ENCODE assay signal across 39 cellular contexts in genomic region chr5:17482784-17483183, GRCh38. TPM values are rescaled to one million over a fixed set of nuclear protein-coding genes. Genes with fewer than 3 reads are reported as not detected.
"Had no signal": no experiment of that assay in that cellular context is flagged by ENCODE, and none has a peak within 500 bp of the region (broad histone marks: within the 10 kb centered on the region; RNA-seq: fewer than 3 reads in every experiment).

No MANE protein-coding gene starts in this region.

- H3K27me3 ChIP-seq: adrenal gland, body of pancreas, esophagus squamous epithelium, gastroesophageal sphincter had no signal

- H3K9me3 Mint-ChIP-seq: activated naive CD4-positive, alpha-beta T cell treated with anti-CD3 and anti-CD28 coated beads for 36 hours; activated naive CD8-positive, alpha-beta T cell treated with anti-CD3 and anti-CD28 coated beads for 36 hours; activated T-helper 1 cell treated with anti-CD3 and anti-CD28 coated beads, Interleukin-12 subunit alpha, Interleukin-12 subunit beta, Interleukin-2, Interleukin-4 antibody, amounts not matched to agents 30 ng/mL and 10 ng/mL and 1 ng/mL, durations not matched to agents 14 hours and 24 hours and 36 hours had no signal

- FAIRE-seq: colon had no signal

- H3K4me1 Mint-ChIP-seq: activated CD4-positive, alpha-beta T cell treated with anti-CD3 and anti-CD28 coated beads for 36 hours; activated CD4-positive, alpha-beta T cell treated with anti-CD3 and anti-CD28 coated beads, Interleukin-2, amount 10 ng/mL, durations not matched to agents 24 days and 14 days; activated CD8-positive, alpha-beta memory T cell treated with anti-CD3 and anti-CD28 coated beads, Interleukin-2, amount 10 ng/mL, durations not matched to agents 7 days and 5 days; activated naive CD4-positive, alpha-beta T cell treated with anti-CD3 and anti-CD28 coated beads, Interleukin-2, amount 50 U/mL, for 24 hours; activated naive CD8-positive, alpha-beta T cell treated with anti-CD3 and anti-CD28 coated beads for 36 hours; activated naive CD8-positive, alpha-beta T cell treated with anti-CD3 and anti-CD28 coated beads, Interleukin-2, amount 50 U/mL, for 24 hours had no signal

- H3K36me3 Mint-ChIP-seq: activated CD4-positive, alpha-beta memory T cell treated with anti-CD3 and anti-CD28 coated beads for 36 hours; activated CD8-positive, alpha-beta memory T cell treated with anti-CD3 and anti-CD28 coated beads, Interleukin-2, amount 10 ng/mL, durations not matched to agents 7 days and 5 days; activated naive CD4-positive, alpha-beta T cell treated with anti-CD3 and anti-CD28 coated beads, Interleukin-2, amount 50 U/mL, for 24 hours; activated naive CD8-positive, alpha-beta T cell treated with anti-CD3 and anti-CD28 coated beads for 36 hours had no signal

- H3K9me3 ChIP-seq: adrenal gland, body of pancreas, esophagus squamous epithelium, gastroesophageal sphincter, heart right ventricle had no signal

- H3K4me1 ChIP-seq: adrenal gland, body of pancreas, esophagus squamous epithelium, gastroesophageal sphincter, heart right ventricle had no signal

- DNase-seq: activated CD4-positive, alpha-beta memory T cell treated with anti-CD3 and anti-CD28 coated beads for 36 hours; activated CD4-positive, alpha-beta T cell treated with anti-CD3 and anti-CD28 coated beads for 36 hours; activated CD4-positive, alpha-beta T cell treated with anti-CD3 and anti-CD28 coated beads, Interleukin-2, amount 10 ng/mL, durations not matched to agents 24 days and 14 days; activated CD4-positive, CD25-positive, alpha-beta regulatory T cell; activated CD4-positive, CD25-positive, alpha-beta regulatory T cell treated with anti-CD3 and anti-CD28 coated beads, Interleukin-2, amount 50 U/mL, for 72 hours; activated CD8-positive, alpha-beta memory T cell treated with anti-CD3 and anti-CD28 coated beads, Interleukin-2, amount 10 ng/mL, durations not matched to agents 7 days and 5 days; activated CD8-positive, alpha-beta memory T cell treated with anti-CD3 and anti-CD28 coated beads, Interleukin-2, amount 50 U/mL, for 4 hours; activated CD8-positive, alpha-beta T cell treated with anti-CD3 and anti-CD28 coated beads, Interleukin-2, amount 10 ng/mL, durations not matched to agents 7 days and 5 days; activated effector memory CD4-positive, alpha-beta T cell treated with anti-CD3 and anti-CD28 coated beads, Interleukin-2, amount 50 U/mL, for 16 hours; activated naive CD4-positive, alpha-beta T cell treated with anti-CD3 and anti-CD28 coated beads for 36 hours; activated naive CD8-positive, alpha-beta T cell treated with anti-CD3 and anti-CD28 coated beads for 36 hours; activated naive CD8-positive, alpha-beta T cell treated with anti-CD3 and anti-CD28 coated beads, Interleukin-2, amount 50 U/mL, for 24 hours; activated T-cell treated with anti-CD3 and anti-CD28 coated beads, Interleukin-2, amount 50 U/mL, for 1 hour; activated T-cell treated with anti-CD3 and anti-CD28 coated beads, Interleukin-2, amount 50 U/mL, for 48 hours; adrenal gland; amygdala; aorta; body of pancreas; caudate nucleus; cortex of kidney; dermis blood vessel endothelial cell; effector CD4-positive, alpha-beta T cell; effector memory CD8-positive, alpha-beta T cell; esophagus squamous epithelium; foreskin melanocyte; heart right ventricle; T-helper 2 cell had no signal

- H3K4me3 ChIP-seq: adrenal gland, body of pancreas, esophagus squamous epithelium, gastroesophageal sphincter, heart right ventricle had no signal

- H3K36me3 ChIP-seq: adrenal gland, esophagus squamous epithelium, gastroesophageal sphincter, heart right ventricle had no signal

- H3K27ac ChIP-seq: adrenal gland, body of pancreas, epithelial cell of prostate, esophagus squamous epithelium, gastroesophageal sphincter, heart right ventricle had no signal

- H3K4me3 Mint-ChIP-seq: activated CD4-positive, alpha-beta memory T cell treated with anti-CD3 and anti-CD28 coated beads for 36 hours; activated CD4-positive, alpha-beta T cell treated with anti-CD3 and anti-CD28 coated beads for 36 hours; activated CD4-positive, alpha-beta T cell treated with anti-CD3 and anti-CD28 coated beads, Interleukin-2, amount 10 ng/mL, durations not matched to agents 24 days and 14 days; activated CD8-positive, alpha-beta memory T cell treated with anti-CD3 and anti-CD28 coated beads, Interleukin-2, amount 10 ng/mL, durations not matched to agents 7 days and 5 days; activated CD8-positive, alpha-beta T cell treated with anti-CD3 and anti-CD28 coated beads, Interleukin-2, amount 10 ng/mL, durations not matched to agents 7 days and 5 days; activated naive CD4-positive, alpha-beta T cell treated with anti-CD3 and anti-CD28 coated beads for 36 hours; activated naive CD4-positive, alpha-beta T cell treated with anti-CD3 and anti-CD28 coated beads, Interleukin-2, amount 50 U/mL, for 24 hours; activated naive CD8-positive, alpha-beta T cell treated with anti-CD3 and anti-CD28 coated beads for 36 hours; activated naive CD8-positive, alpha-beta T cell treated with anti-CD3 and anti-CD28 coated beads, Interleukin-2, amount 50 U/mL, for 24 hours; activated T-helper 1 cell treated with anti-CD3 and anti-CD28 coated beads, Interleukin-12 subunit alpha, Interleukin-12 subunit beta, Interleukin-2, Interleukin-4 antibody, amounts not matched to agents 30 ng/mL and 10 ng/mL and 1 ng/mL, durations not matched to agents 14 hours and 24 hours and 36 hours; effector memory CD8-positive, alpha-beta T cell had no signal

- ATAC-seq: activated CD4-positive, alpha-beta T cell treated with anti-CD3 and anti-CD28 coated beads for 36 hours; activated CD8-positive, alpha-beta memory T cell treated with anti-CD3 and anti-CD28 coated beads, Interleukin-2, amount 10 ng/mL, durations not matched to agents 7 days and 5 days; activated CD8-positive, alpha-beta T cell treated with anti-CD3 and anti-CD28 coated beads, Interleukin-2, amount 10 ng/mL, durations not matched to agents 7 days and 5 days; activated naive CD8-positive, alpha-beta T cell treated with anti-CD3 and anti-CD28 coated beads, Interleukin-2, amount 50 U/mL, for 24 hours; body of pancreas; effector memory CD8-positive, alpha-beta T cell; gastroesophageal sphincter; heart right ventricle had no signal

- H3K27me3 Mint-ChIP-seq: activated CD4-positive, alpha-beta memory T cell treated with anti-CD3 and anti-CD28 coated beads for 36 hours; activated CD4-positive, alpha-beta T cell treated with anti-CD3 and anti-CD28 coated beads for 36 hours; activated CD4-positive, alpha-beta T cell treated with anti-CD3 and anti-CD28 coated beads, Interleukin-2, amount 10 ng/mL, durations not matched to agents 24 days and 14 days; activated CD8-positive, alpha-beta memory T cell treated with anti-CD3 and anti-CD28 coated beads, Interleukin-2, amount 10 ng/mL, durations not matched to agents 7 days and 5 days; activated naive CD4-positive, alpha-beta T cell treated with anti-CD3 and anti-CD28 coated beads, Interleukin-2, amount 50 U/mL, for 24 hours; activated naive CD8-positive, alpha-beta T cell treated with anti-CD3 and anti-CD28 coated beads for 36 hours; activated naive CD8-positive, alpha-beta T cell treated with anti-CD3 and anti-CD28 coated beads, Interleukin-2, amount 50 U/mL, for 24 hours; effector memory CD8-positive, alpha-beta T cell had no signal

- H3K27ac Mint-ChIP-seq: activated CD4-positive, alpha-beta memory T cell treated with anti-CD3 and anti-CD28 coated beads for 36 hours; activated CD4-positive, alpha-beta T cell treated with anti-CD3 and anti-CD28 coated beads for 36 hours; activated CD4-positive, alpha-beta T cell treated with anti-CD3 and anti-CD28 coated beads, Interleukin-2, amount 10 ng/mL, durations not matched to agents 24 days and 14 days; activated CD8-positive, alpha-beta memory T cell treated with anti-CD3 and anti-CD28 coated beads, Interleukin-2, amount 10 ng/mL, durations not matched to agents 7 days and 5 days; activated CD8-positive, alpha-beta T cell treated with anti-CD3 and anti-CD28 coated beads, Interleukin-2, amount 10 ng/mL, durations not matched to agents 7 days and 5 days; activated naive CD4-positive, alpha-beta T cell treated with anti-CD3 and anti-CD28 coated beads for 36 hours; activated naive CD4-positive, alpha-beta T cell treated with anti-CD3 and anti-CD28 coated beads, Interleukin-2, amount 50 U/mL, for 24 hours; activated naive CD8-positive, alpha-beta T cell treated with anti-CD3 and anti-CD28 coated beads for 36 hours; activated naive CD8-positive, alpha-beta T cell treated with anti-CD3 and anti-CD28 coated beads, Interleukin-2, amount 50 U/mL, for 24 hours; activated T-helper 1 cell treated with anti-CD3 and anti-CD28 coated beads, Interleukin-12 subunit alpha, Interleukin-12 subunit beta, Interleukin-2, Interleukin-4 antibody, amounts not matched to agents 30 ng/mL and 10 ng/mL and 1 ng/mL, durations not matched to agents 14 hours and 24 hours and 36 hours; activated T-helper 2 cell treated with anti-CD3 and anti-CD28 coated beads, Interferon-gamma antibody, Interleukin-2, Interleukin-4, amounts not matched to agents 10 μg/mL and 5 μg/mL and 100 μg/mL, durations not matched to agents 14 hours and 24 hours and 36 hours; effector memory CD8-positive, alpha-beta T cell had no signal

RNA-seq across cellular contexts. Expression of gene TAF11L2, which starts 15.2 kb away (rescaled TPM):
- total RNA-seq: activated CD4-positive, alpha-beta memory T cell treated with anti-CD3 and anti-CD28 coated beads for 36 hours; activated CD4-positive, alpha-beta T cell treated with anti-CD3 and anti-CD28 coated beads for 36 hours; activated CD4-positive, alpha-beta T cell treated with anti-CD3 and anti-CD28 coated beads, Interleukin-2, amount 10 ng/mL, durations not matched to agents 24 days and 14 days; activated CD8-positive, alpha-beta memory T cell treated with anti-CD3 and anti-CD28 coated beads for 36 hours; activated CD8-positive, alpha-beta memory T cell treated with anti-CD3 and anti-CD28 coated beads, Interleukin-2, amount 10 ng/mL, durations not matched to agents 7 days and 5 days; activated CD8-positive, alpha-beta T cell treated with anti-CD3 and anti-CD28 coated beads, Interleukin-2, amount 10 ng/mL, durations not matched to agents 7 days and 5 days; activated naive CD4-positive, alpha-beta T cell treated with anti-CD3 and anti-CD28 coated beads for 36 hours; activated naive CD8-positive, alpha-beta T cell treated with anti-CD3 and anti-CD28 coated beads for 36 hours; activated T-helper 1 cell treated with anti-CD3 and anti-CD28 coated beads, Interleukin-12 subunit alpha, Interleukin-12 subunit beta, Interleukin-2, Interleukin-4 antibody, amounts not matched to agents 30 ng/mL and 10 ng/mL and 1 ng/mL, durations not matched to agents 14 hours and 24 hours and 36 hours; activated T-helper 2 cell treated with anti-CD3 and anti-CD28 coated beads, Interferon-gamma antibody, Interleukin-2, Interleukin-4, amounts not matched to agents 10 μg/mL and 5 μg/mL and 100 μg/mL, durations not matched to agents 14 hours and 24 hours and 36 hours; adrenal gland; aorta; body of pancreas; chondrocyte; dermis blood vessel endothelial cell; esophagus squamous epithelium; fibroblast of lung; fibroblast of villous mesenchyme; gastroesophageal sphincter; glomerular endothelial cell; heart right ventricle had no signal
- polyA plus RNA-seq: adrenal gland, aorta, esophagus, fibroblast of lung, heart right ventricle had no signal

RNA-seq across cellular contexts. Expression of gene TAF11L3, which starts 35.4 kb away (rescaled TPM):
- total RNA-seq: activated CD4-positive, alpha-beta memory T cell treated with anti-CD3 and anti-CD28 coated beads for 36 hours; activated CD4-positive, alpha-beta T cell treated with anti-CD3 and anti-CD28 coated beads for 36 hours; activated CD4-positive, alpha-beta T cell treated with anti-CD3 and anti-CD28 coated beads, Interleukin-2, amount 10 ng/mL, durations not matched to agents 24 days and 14 days; activated CD8-positive, alpha-beta memory T cell treated with anti-CD3 and anti-CD28 coated beads for 36 hours; activated CD8-positive, alpha-beta memory T cell treated with anti-CD3 and anti-CD28 coated beads, Interleukin-2, amount 10 ng/mL, durations not matched to agents 7 days and 5 days; activated CD8-positive, alpha-beta T cell treated with anti-CD3 and anti-CD28 coated beads, Interleukin-2, amount 10 ng/mL, durations not matched to agents 7 days and 5 days; activated naive CD4-positive, alpha-beta T cell treated with anti-CD3 and anti-CD28 coated beads for 36 hours; activated naive CD8-positive, alpha-beta T cell treated with anti-CD3 and anti-CD28 coated beads for 36 hours; activated T-helper 1 cell treated with anti-CD3 and anti-CD28 coated beads, Interleukin-12 subunit alpha, Interleukin-12 subunit beta, Interleukin-2, Interleukin-4 antibody, amounts not matched to agents 30 ng/mL and 10 ng/mL and 1 ng/mL, durations not matched to agents 14 hours and 24 hours and 36 hours; activated T-helper 2 cell treated with anti-CD3 and anti-CD28 coated beads, Interferon-gamma antibody, Interleukin-2, Interleukin-4, amounts not matched to agents 10 μg/mL and 5 μg/mL and 100 μg/mL, durations not matched to agents 14 hours and 24 hours and 36 hours; adrenal gland; aorta; body of pancreas; chondrocyte; dermis blood vessel endothelial cell; esophagus squamous epithelium; fibroblast of lung; fibroblast of villous mesenchyme; gastroesophageal sphincter; glomerular endothelial cell; heart right ventricle had no signal
- polyA plus RNA-seq: adrenal gland, aorta, esophagus, fibroblast of lung, heart right ventricle had no signal

RNA-seq across cellular contexts. Expression of gene TAF11L4, which starts 38.8 kb away (rescaled TPM):
- total RNA-seq: activated CD4-positive, alpha-beta memory T cell treated with anti-CD3 and anti-CD28 coated beads for 36 hours; activated CD4-positive, alpha-beta T cell treated with anti-CD3 and anti-CD28 coated beads for 36 hours; activated CD4-positive, alpha-beta T cell treated with anti-CD3 and anti-CD28 coated beads, Interleukin-2, amount 10 ng/mL, durations not matched to agents 24 days and 14 days; activated CD8-positive, alpha-beta memory T cell treated with anti-CD3 and anti-CD28 coated beads for 36 hours; activated CD8-positive, alpha-beta memory T cell treated with anti-CD3 and anti-CD28 coated beads, Interleukin-2, amount 10 ng/mL, durations not matched to agents 7 days and 5 days; activated CD8-positive, alpha-beta T cell treated with anti-CD3 and anti-CD28 coated beads, Interleukin-2, amount 10 ng/mL, durations not matched to agents 7 days and 5 days; activated naive CD4-positive, alpha-beta T cell treated with anti-CD3 and anti-CD28 coated beads for 36 hours; activated naive CD8-positive, alpha-beta T cell treated with anti-CD3 and anti-CD28 coated beads for 36 hours; activated T-helper 1 cell treated with anti-CD3 and anti-CD28 coated beads, Interleukin-12 subunit alpha, Interleukin-12 subunit beta, Interleukin-2, Interleukin-4 antibody, amounts not matched to agents 30 ng/mL and 10 ng/mL and 1 ng/mL, durations not matched to agents 14 hours and 24 hours and 36 hours; activated T-helper 2 cell treated with anti-CD3 and anti-CD28 coated beads, Interferon-gamma antibody, Interleukin-2, Interleukin-4, amounts not matched to agents 10 μg/mL and 5 μg/mL and 100 μg/mL, durations not matched to agents 14 hours and 24 hours and 36 hours; adrenal gland; aorta; body of pancreas; chondrocyte; dermis blood vessel endothelial cell; esophagus squamous epithelium; fibroblast of lung; fibroblast of villous mesenchyme; gastroesophageal sphincter; glomerular endothelial cell; heart right ventricle had no signal
- polyA plus RNA-seq: adrenal gland, aorta, esophagus, fibroblast of lung, heart right ventricle had no signal

RNA-seq across cellular contexts. Expression of gene TAF11L5, which starts 42.3 kb away (rescaled TPM):
- total RNA-seq: activated CD4-positive, alpha-beta memory T cell treated with anti-CD3 and anti-CD28 coated beads for 36 hours; activated CD4-positive, alpha-beta T cell treated with anti-CD3 and anti-CD28 coated beads for 36 hours; activated CD4-positive, alpha-beta T cell treated with anti-CD3 and anti-CD28 coated beads, Interleukin-2, amount 10 ng/mL, durations not matched to agents 24 days and 14 days; activated CD8-positive, alpha-beta memory T cell treated with anti-CD3 and anti-CD28 coated beads for 36 hours; activated CD8-positive, alpha-beta memory T cell treated with anti-CD3 and anti-CD28 coated beads, Interleukin-2, amount 10 ng/mL, durations not matched to agents 7 days and 5 days; activated CD8-positive, alpha-beta T cell treated with anti-CD3 and anti-CD28 coated beads, Interleukin-2, amount 10 ng/mL, durations not matched to agents 7 days and 5 days; activated naive CD4-positive, alpha-beta T cell treated with anti-CD3 and anti-CD28 coated beads for 36 hours; activated naive CD8-positive, alpha-beta T cell treated with anti-CD3 and anti-CD28 coated beads for 36 hours; activated T-helper 1 cell treated with anti-CD3 and anti-CD28 coated beads, Interleukin-12 subunit alpha, Interleukin-12 subunit beta, Interleukin-2, Interleukin-4 antibody, amounts not matched to agents 30 ng/mL and 10 ng/mL and 1 ng/mL, durations not matched to agents 14 hours and 24 hours and 36 hours; activated T-helper 2 cell treated with anti-CD3 and anti-CD28 coated beads, Interferon-gamma antibody, Interleukin-2, Interleukin-4, amounts not matched to agents 10 μg/mL and 5 μg/mL and 100 μg/mL, durations not matched to agents 14 hours and 24 hours and 36 hours; adrenal gland; aorta; body of pancreas; chondrocyte; dermis blood vessel endothelial cell; esophagus squamous epithelium; fibroblast of lung; fibroblast of villous mesenchyme; gastroesophageal sphincter; glomerular endothelial cell; heart right ventricle had no signal
- polyA plus RNA-seq: adrenal gland, aorta, esophagus, fibroblast of lung, heart right ventricle had no signal

RNA-seq across cellular contexts. Expression of gene TAF11L6, which starts 45.7 kb away (rescaled TPM):
- total RNA-seq: activated CD4-positive, alpha-beta memory T cell treated with anti-CD3 and anti-CD28 coated beads for 36 hours; activated CD4-positive, alpha-beta T cell treated with anti-CD3 and anti-CD28 coated beads for 36 hours; activated CD4-positive, alpha-beta T cell treated with anti-CD3 and anti-CD28 coated beads, Interleukin-2, amount 10 ng/mL, durations not matched to agents 24 days and 14 days; activated CD8-positive, alpha-beta memory T cell treated with anti-CD3 and anti-CD28 coated beads for 36 hours; activated CD8-positive, alpha-beta memory T cell treated with anti-CD3 and anti-CD28 coated beads, Interleukin-2, amount 10 ng/mL, durations not matched to agents 7 days and 5 days; activated CD8-positive, alpha-beta T cell treated with anti-CD3 and anti-CD28 coated beads, Interleukin-2, amount 10 ng/mL, durations not matched to agents 7 days and 5 days; activated naive CD4-positive, alpha-beta T cell treated with anti-CD3 and anti-CD28 coated beads for 36 hours; activated naive CD8-positive, alpha-beta T cell treated with anti-CD3 and anti-CD28 coated beads for 36 hours; activated T-helper 1 cell treated with anti-CD3 and anti-CD28 coated beads, Interleukin-12 subunit alpha, Interleukin-12 subunit beta, Interleukin-2, Interleukin-4 antibody, amounts not matched to agents 30 ng/mL and 10 ng/mL and 1 ng/mL, durations not matched to agents 14 hours and 24 hours and 36 hours; activated T-helper 2 cell treated with anti-CD3 and anti-CD28 coated beads, Interferon-gamma antibody, Interleukin-2, Interleukin-4, amounts not matched to agents 10 μg/mL and 5 μg/mL and 100 μg/mL, durations not matched to agents 14 hours and 24 hours and 36 hours; adrenal gland; aorta; body of pancreas; chondrocyte; dermis blood vessel endothelial cell; esophagus squamous epithelium; fibroblast of lung; fibroblast of villous mesenchyme; gastroesophageal sphincter; glomerular endothelial cell; heart right ventricle had no signal
- polyA plus RNA-seq: adrenal gland, aorta, esophagus, fibroblast of lung, heart right ventricle had no signal
